8 cellular contexts compared by ENCODE assay signal in genomic region chr7:2844153-2845077, GRCh38. TPM values are rescaled to one million over a fixed set of nuclear protein-coding genes. Genes with fewer than 3 reads are reported as not detected.
A peak's percentile ranks its signal among the peaks of the same experiment; 100 is the strongest.
DNase-seq lines count a peak whose midpoint lies in the region; ATAC-seq lines count a peak whose summit lies in the region.

Gene GNA12, minus strand, starts transcription at chr7:2844308. Its CDS starts 147 bp downstream, at chr7:2844161.

- peaks cover 6% of the 10 kb centered on the region for H3K36me3 Mint-ChIP-seq in IgD-negative memory B cell

- ATAC-seq in GM21529 (IDR thresholded peaks at IDR 0.05; ENCODE audit: unreplicated experiment): peak; percentile 94

- H3K4me1 Mint-ChIP-seq in IgD-negative memory B cell: peaks cover 31 to 40% (median 32%) of the 10 kb centered on the region in 3 donors

- no peaks in the 10 kb centered on the region for H3K27me3 ChIP-seq in mucosa of rectum (ENCODE audit: control insufficient read depth in 2 of 2, insufficient read depth in 2 of 2, low read length in 2 of 2)

- H3K4me1 ChIP-seq in mucosa of rectum (ENCODE audit: control insufficient read depth in 2 of 2, insufficient read depth in 2 of 2, low read length in 2 of 2): peaks cover 10 to 14% of the 10 kb centered on the region in 2 donors

- H3K4me3 ChIP-seq in mucosa of rectum (ENCODE audit: low read length in 2 of 2): peak within 1 kb of the TSS; percentile 77 to 82

- H3K9me3 Mint-ChIP-seq in IgD-negative memory B cell: no peaks in the 10 kb centered on the region

- H3K27ac Mint-ChIP-seq in IgD-negative memory B cell: peak within 1 kb of the TSS; percentile 86 to 93 (median 87)

- no peaks in the 10 kb centered on the region for H3K9me3 ChIP-seq in mucosa of rectum (ENCODE audit: control insufficient read depth in 2 of 2, low read length in 2 of 2)

- peak within 1 kb of the TSS; percentile 88 to 98 (median 94) for H3K4me3 Mint-ChIP-seq in IgD-negative memory B cell

- no peaks in the 10 kb centered on the region for H3K36me3 ChIP-seq in mucosa of rectum (ENCODE audit: control insufficient read depth in 2 of 2, insufficient read depth in 2 of 2, low read length in 2 of 2)

- H3K27ac ChIP-seq in epithelial cell of prostate (peak within 1 kb of the TSS; percentile 46), mucosa of rectum (ENCODE audit: low read depth in 2 of 2, low read length in 2 of 2) (peak within 1 kb of the TSS; percentile 52 to 68)

- H3K27me3 Mint-ChIP-seq in IgD-negative memory B cell: no peaks in the 10 kb centered on the region

- DNase-seq in DMS 273 treated with DMSO at 0.1 percent for 48 hours (lab: John Stamatoyannopoulos, UW) (peak; percentile 98), OCI-M2 (lab: John Stamatoyannopoulos, UW; ENCODE audit: unreplicated experiment) (peak; percentile 83), activated T-cell treated with anti-CD3 and anti-CD28 coated beads for 4 hours (peak; percentile 97), epithelial cell of prostate (ENCODE audit: low read depth, low spot score) (peak; percentile 88)
- peak; percentile 99 for DNase-seq in stimulated activated CD8-positive, alpha-beta memory T cell treated with anti-CD3 and anti-CD28 coated beads, Interleukin-4, amount 100 ng/mL, for 48 hours

- H3K9ac ChIP-seq in mucosa of rectum (ENCODE audit: low read depth in 1 of 2, low read length in 2 of 2): peak within 1 kb of the TSS; percentile 69 to 81

RNA-seq across cellular contexts. Expression of gene GNA12, which starts in this region (rescaled TPM):
- polyA plus RNA-seq in IgD-negative memory B cell: 16.4 TPM

Comparison
In these comparisons a context has a peak if more than half of its experiments do, and no peak if none do; other contexts are left out.
1. Peak in every context shown above with its lines: DNase-seq, ATAC-seq, H3K4me3 ChIP-seq and H3K27ac ChIP-seq.